In the genomic region with DNA sequence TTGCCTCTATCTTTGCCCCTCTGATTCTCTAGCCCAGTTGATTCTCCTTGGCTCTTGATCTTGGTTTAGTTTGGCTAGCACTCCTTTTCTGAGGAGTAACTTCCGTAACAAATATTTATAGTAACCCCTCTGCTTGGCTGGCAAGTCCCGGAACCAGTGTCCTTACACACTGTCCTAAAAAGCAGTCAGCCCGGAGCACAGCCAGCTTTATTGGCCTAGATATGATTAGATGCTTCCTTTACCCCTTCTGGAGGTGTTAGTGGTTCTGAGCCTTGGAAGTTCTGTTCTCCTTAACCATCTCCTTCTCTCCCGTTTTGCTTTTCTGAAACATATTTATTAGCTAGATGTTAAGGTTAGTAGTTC, we compare ENCODE assay signal across 18 cellular contexts. TPM values are rescaled to one million over a fixed set of nuclear protein-coding genes. Genes with fewer than 3 reads are reported as not detected.
DNase-seq lines count a peak whose midpoint lies in the region; ATAC-seq and TF ChIP-seq lines count a peak whose summit lies in the region.
"Had no signal": no experiment of that assay in that cellular context is flagged by ENCODE, and none has a peak within 500 bp of the region (broad histone marks: within the 10 kb centered on the region; RNA-seq: fewer than 3 reads in every experiment).

No MANE protein-coding gene starts in this region.

- no peak overlapping the region for H2AFZ ChIP-seq in hepatocyte

- no peaks in the 10 kb centered on the region for H3K27me3 ChIP-seq in adrenal gland
- no peaks in the 10 kb centered on the region for H3K27me3 ChIP-seq in hepatocyte
- no peaks in the 10 kb centered on the region for H3K27me3 ChIP-seq in spleen (replicated peaks in 1 of 7)
- H3K27me3 ChIP-seq: BLaER1, brain microvascular endothelial cell had no signal

- DNase-seq in LNCaP clone FGC (ENCODE audit: low read depth) (peak; percentile 93), adrenal gland (peak in 6 of 7 donors; percentile 44 to 83 (median 54)), hepatocyte (ENCODE audit: low spot score) (no peak), spleen (no peak), NCI-H128 (lab: John Stamatoyannopoulos, UW; ENCODE audit: unreplicated experiment) (no peak), ecto neural progenitor cell (ENCODE audit: low spot score) (no peak), GM19238 (ENCODE audit: insufficient read length, low spot score) (no peak)
- no peak for DNase-seq in activated T-cell treated with anti-CD3 and anti-CD28 coated beads, Interleukin-2, amount 50 U/mL, for 4 hours
- DNase-seq: activated CD4-positive, alpha-beta T cell treated with anti-CD3 and anti-CD28 coated beads, Interleukin-2, amount 50 U/mL, for 1 hour; brain microvascular endothelial cell; hypothalamus; NCI-H226; stimulated activated CD4-positive, alpha-beta T cell treated with anti-CD3 and anti-CD28 coated beads, Interleukin-1b, Interleukin-23, amount 100 ng/mL, for 48 hours; T-helper 17 cell had no signal

- TF ChIP-seq POLR2A in adrenal gland (IDR thresholded peaks at IDR 0.05) (no peak), spleen (IDR thresholded peaks at IDR 0.05) (no peak)

- H3K4me1 ChIP-seq in adrenal gland (replicated peaks in 1 of 2) (peaks cover 18 to 29% of the 10 kb centered on the region in 2 donors), hepatocyte (ENCODE audit: insufficient read depth) (peaks cover 11% of the 10 kb centered on the region), spleen (peaks cover 9 to 40% (median 32%) of the 10 kb centered on the region in 6 donors)

- TF ChIP-seq CTCF in LNCaP clone FGC (IDR thresholded peaks at IDR 0.05; ENCODE audit: control insufficient read depth, extremely low read depth, insufficient read depth) (no peak), adrenal gland (IDR thresholded peaks at IDR 0.05) (no peak), hepatocyte (IDR thresholded peaks at IDR 0.05; ENCODE audit: poor library complexity) (no peak), spleen (IDR thresholded peaks at IDR 0.05 in 8 of 11, conservative IDR thresholded peaks at IDR 0.05 in 3 of 11) (no peak)

- no peaks in the 10 kb centered on the region for H4K20me1 ChIP-seq in hepatocyte (ENCODE audit: insufficient read depth, poor library complexity, severe bottlenecking)
- H4K20me1 ChIP-seq: BLaER1 had no signal

- H3K79me2 ChIP-seq in hepatocyte, result peaks cover 19% of the 10 kb centered on the region

- WGBS in adrenal gland, 4 donors, result 3 to 8% (median 7%) methylated on average over 4 of the region's 4 CpGs
- WGBS in hepatocyte (ENCODE audit: low lambda C conversion rate, missing lambda C conversion rate), result 45% methylated on average over 4 of the region's 4 CpGs
- 34 to 62% (median 36%) methylated on average over 4 of the region's 4 CpGs for WGBS in spleen, 5 donors

- H3K9me3 ChIP-seq in adrenal gland (replicated peaks in 1 of 3) (no peaks in the 10 kb centered on the region), hepatocyte (ENCODE audit: low read depth) (no peaks in the 10 kb centered on the region), spleen (no peaks in the 10 kb centered on the region)
- H3K9me3 ChIP-seq: BLaER1 had no signal

- ATAC-seq in activated T-cell treated with anti-CD3 and anti-CD28 coated beads, Interleukin-2, amount 50 U/mL, for 4 hours, result no peak
- ATAC-seq: GM12878, T-helper 17 cell had no signal

- H3K36me3 Mint-ChIP-seq in activated T-cell treated with anti-CD3 and anti-CD28 coated beads, Interleukin-2, amount 50 U/mL, for 4 hours (ENCODE audit: insufficient read depth), result no peaks in the 10 kb centered on the region
- H3K36me3 Mint-ChIP-seq: memory B cell had no signal

- peaks cover 13% of the 10 kb centered on the region for H3K4me1 Mint-ChIP-seq in activated T-cell treated with anti-CD3 and anti-CD28 coated beads, Interleukin-2, amount 50 U/mL, for 4 hours (ENCODE audit: low read depth)

- H3K4me3 ChIP-seq in LNCaP clone FGC (ENCODE audit: low read depth, low read length), result peak overlapping the region; percentile 8; the same call in 1 of the 2 replicates
- no peak overlapping the region for H3K4me3 ChIP-seq in adrenal gland
- no peak overlapping the region for H3K4me3 ChIP-seq in hepatocyte
- no peak overlapping the region for H3K4me3 ChIP-seq in spleen
- H3K4me3 ChIP-seq: BLaER1, GM12878 had no signal

- H3K4me3 Mint-ChIP-seq in activated T-cell treated with anti-CD3 and anti-CD28 coated beads, Interleukin-2, amount 50 U/mL, for 4 hours, result no peak overlapping the region
- H3K4me3 Mint-ChIP-seq: memory B cell, T-helper 17 cell had no signal

- H3K27ac ChIP-seq in adrenal gland (peak overlapping the region; percentile 5 to 68 (median 27)), hepatocyte (peak overlapping the region; percentile 51), spleen (peak overlapping the region in 6 of 8 donors; percentile 13 to 63 (median 48))
- H3K27ac ChIP-seq: BLaER1, brain microvascular endothelial cell had no signal

- H3K9me3 Mint-ChIP-seq in activated T-cell treated with anti-CD3 and anti-CD28 coated beads, Interleukin-2, amount 50 U/mL, for 4 hours, result no peaks in the 10 kb centered on the region
- H3K9me3 Mint-ChIP-seq: memory B cell had no signal

- H3K9me2 ChIP-seq in hepatocyte (replicated peaks; ENCODE audit: insufficient read depth), result no peaks in the 10 kb centered on the region

- intact Hi-C loops in adrenal gland (cut with DNase I), result no loop called here
- intact Hi-C loops in spleen (cut with DNase I; ENCODE audit: low total_unique reads), result no loop called here

- H3K36me3 ChIP-seq in adrenal gland (replicated peaks in 1 of 2) (no peaks in the 10 kb centered on the region), hepatocyte (replicated peaks; ENCODE audit: insufficient read depth, low read depth) (no peaks in the 10 kb centered on the region), spleen (peaks cover 0 to 5% (median 0%) of the 10 kb centered on the region in 6 donors)
- H3K36me3 ChIP-seq: BLaER1, brain microvascular endothelial cell had no signal

- H3K27me3 Mint-ChIP-seq in activated T-cell treated with anti-CD3 and anti-CD28 coated beads, Interleukin-2, amount 50 U/mL, for 4 hours (ENCODE audit: low read depth), result no peaks in the 10 kb centered on the region
- H3K27me3 Mint-ChIP-seq: memory B cell, T-helper 17 cell had no signal

- H3K4me2 ChIP-seq in hepatocyte, result peak overlapping the region; percentile 4
- H3K4me2 ChIP-seq: BLaER1 had no signal

RNA-seq across cellular contexts. Expression of a gene that starts 17.0 kb away (rescaled TPM):
- total RNA-seq in adrenal gland, result 1 to 10 TPM in 2 of 8 donors, not detected in 6; 1.1 to 2.0 TPM
- polyA plus RNA-seq in adrenal gland, result 1 to 10 TPM in 1 of 3 donors, under 1 TPM in 1, not detected in 1; 0.56 to 1.3 TPM
- total RNA-seq in hepatocyte, result not detected in 2 replicates
- polyA plus RNA-seq in hepatocyte, result not detected in 2 replicates
- total RNA-seq in spleen, result not detected
- 1 to 10 TPM in 1 of 3 donors, under 1 TPM in 2; 0.58 to 1.6 (median 0.63) TPM for polyA plus RNA-seq in spleen
- total RNA-seq in activated T-cell treated with anti-CD3 and anti-CD28 coated beads, Interleukin-2, amount 50 U/mL, for 4 hours, result 1 to 10 TPM in 1 of 3 donors, under 1 TPM in 2; 0.84 to 1.4 (median 0.86) TPM
- total RNA-seq: epithelial cell of proximal tubule, T-helper 17 cell had no signal

RNA-seq across cellular contexts. Expression of a gene that starts 20.3 kb away (rescaled TPM):
- total RNA-seq in adrenal gland (10 to 100 TPM; 10.1 to 69.9 (median 24.1) TPM), hepatocyte (12.8 and 13.9 TPM in 2 replicates), spleen (10 to 100 TPM in 2 of 7 donors, 1 to 10 TPM in 5; 6.7 to 17.1 (median 9.2) TPM)
- polyA plus RNA-seq in adrenal gland (10 to 100 TPM; 13.5 to 46.4 (median 39.0) TPM), hepatocyte (12.2 and 14.4 TPM in 2 replicates), spleen (1 to 10 TPM; 5.8 to 7.8 (median 7.3) TPM)
- 1 to 10 TPM; 4.4 to 5.3 (median 5.2) TPM for total RNA-seq in activated T-cell treated with anti-CD3 and anti-CD28 coated beads, Interleukin-2, amount 50 U/mL, for 4 hours

RNA-seq across cellular contexts. Expression of a gene that starts 22.0 kb away (rescaled TPM):
- total RNA-seq in adrenal gland, result 10 to 100 TPM; 17.1 to 41.2 (median 28.9) TPM
- polyA plus RNA-seq in adrenal gland, result 10 to 100 TPM in 2 of 3 donors, 1 to 10 TPM in 1; 6.4 to 24.7 (median 13.5) TPM
- total RNA-seq in hepatocyte, result 17.1 and 19.3 TPM in 2 replicates
- 11.2 and 11.4 TPM in 2 replicates for polyA plus RNA-seq in hepatocyte
- total RNA-seq in spleen, result 10 to 100 TPM; 19.7 to 29.2 (median 22.0) TPM
- polyA plus RNA-seq in spleen, result 1 to 10 TPM; 2.2 to 9.5 (median 2.5) TPM
- 10 to 100 TPM; 14.3 to 15.3 (median 14.6) TPM for total RNA-seq in activated T-cell treated with anti-CD3 and anti-CD28 coated beads, Interleukin-2, amount 50 U/mL, for 4 hours

RNA-seq across cellular contexts. Expression of a gene that starts 22.0 kb away (rescaled TPM):
- total RNA-seq in adrenal gland, result 10 to 100 TPM; 28.5 to 74.5 (median 52.6) TPM
- 10 to 100 TPM; 42.4 to 84.8 (median 79.0) TPM for polyA plus RNA-seq in adrenal gland
- total RNA-seq in hepatocyte, result 58.5 and 60.5 TPM in 2 replicates
- 77.5 and 80.2 TPM in 2 replicates for polyA plus RNA-seq in hepatocyte
- 100 to 1,000 TPM in 1 of 7 donors, 10 to 100 TPM in 6; 70.5 to 111 (median 74.3) TPM for total RNA-seq in spleen
- 10 to 100 TPM; 22.8 to 40.9 (median 37.9) TPM for polyA plus RNA-seq in spleen
- total RNA-seq in activated T-cell treated with anti-CD3 and anti-CD28 coated beads, Interleukin-2, amount 50 U/mL, for 4 hours, result 10 to 100 TPM; 29.9 to 34.8 (median 33.2) TPM

RNA-seq across cellular contexts. Expression of a gene that starts 38.6 kb away (rescaled TPM):
- total RNA-seq in adrenal gland (100 to 1,000 TPM in 1 of 8 donors, 10 to 100 TPM in 7; 47.0 to 142 (median 59.0) TPM), hepatocyte (54.6 and 69.6 TPM in 2 replicates), spleen (10 to 100 TPM; 21.8 to 35.9 (median 26.0) TPM)
- polyA plus RNA-seq in adrenal gland (100 to 1,000 TPM in 1 of 3 donors, 10 to 100 TPM in 2; 47.6 to 113 (median 52.0) TPM), hepatocyte (79.8 and 79.9 TPM in 2 replicates), spleen (10 to 100 TPM; 14.7 to 26.7 (median 20.9) TPM)
- total RNA-seq in activated T-cell treated with anti-CD3 and anti-CD28 coated beads, Interleukin-2, amount 50 U/mL, for 4 hours, result 10 to 100 TPM; 22.9 to 27.5 (median 23.6) TPM

Comparison
In these comparisons a context has a peak if more than half of its experiments do, and no peak if none do; other contexts are left out.
1. DNase-seq: peak in LNCaP clone FGC (single experiment) and adrenal gland (6 of 7); none in hepatocyte (single experiment), spleen (single experiment), NCI-H128 (single experiment), ecto neural progenitor cell (single experiment), GM19238 (single experiment) and activated T-cell treated with anti-CD3 and anti-CD28 coated beads, Interleukin-2, amount 50 U/mL, for 4 hours (single experiment).
2. Peak in every context shown above with its lines, with median percentiles within 50 percentile points of each other: H3K27ac ChIP-seq.